29 cellular contexts compared by ENCODE assay signal in the genomic region with DNA sequence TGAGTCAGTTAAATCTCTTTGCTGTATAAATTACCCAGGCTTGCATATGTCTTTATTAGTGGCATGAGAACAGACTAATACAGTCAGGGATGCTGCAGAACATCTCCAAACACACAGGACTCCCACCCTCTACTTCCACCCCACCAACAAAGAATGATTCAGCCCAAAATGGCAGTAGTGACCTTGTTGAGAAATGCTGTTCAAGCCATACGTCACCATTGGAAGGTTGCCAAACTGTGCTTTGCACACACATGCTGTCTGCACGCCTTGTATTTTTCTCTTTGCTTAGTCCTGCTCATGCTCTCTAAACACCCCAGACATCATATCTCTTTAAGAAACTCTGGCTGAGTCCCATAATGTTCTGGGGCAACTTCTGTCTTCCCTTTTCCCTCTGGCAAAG.
DNase-seq lines count a peak whose midpoint lies in the region; ATAC-seq, FAIRE-seq and TF ChIP-seq lines count a peak whose summit lies in the region.
"Had no signal": no experiment of that assay in that cellular context is flagged by ENCODE, and none has a peak within 500 bp of the region (broad histone marks: within the 10 kb centered on the region; RNA-seq: fewer than 3 reads in every experiment).

No MANE protein-coding gene starts in this region.

- H3K27ac Mint-ChIP-seq in activated T-cell treated with anti-CD3 and anti-CD28 coated beads, Interleukin-2, amount 50 U/mL, for 24 hours, result no peak overlapping the region
- H3K27ac Mint-ChIP-seq: activated CD4-positive, alpha-beta T cell treated with anti-CD3 and anti-CD28 coated beads, Interleukin-2, amount 10 ng/mL, durations not matched to agents 7 days and 5 days; activated naive CD8-positive, alpha-beta T cell; activated T-helper 17 cell treated with anti-CD3 and anti-CD28 coated beads, Interleukin-2, amount 50 U/mL, for 72 hours; naive thymus-derived CD4-positive, alpha-beta T cell; stimulated activated naive CD8-positive, alpha-beta T cell treated with anti-CD3 and anti-CD28 coated beads, Interleukin-15, amount 100 ng/mL, for 72 hours had no signal

- WGBS in pancreas, 2 donors, result 40 to 41% methylated on average over 2 of the region's 2 CpGs

- FAIRE-seq in pancreas (lab: Jason Lieb, UNC), result no peak
- FAIRE-seq: GM12892, GM19239 had no signal

- no peak for TF ChIP-seq CTCF in fibroblast of the aortic adventitia (IDR thresholded peaks at IDR 0.05; ENCODE audit: insufficient read depth, low read length)
- TF ChIP-seq CTCF in pancreas (IDR thresholded peaks at IDR 0.05), result no peak

- peak; percentile 51 for DNase-seq in COLO668 (lab: John Stamatoyannopoulos, UW; ENCODE audit: unreplicated experiment)
- peak; percentile 44 for DNase-seq in G401 (ENCODE audit: low spot score)
- DNase-seq in SJCRH30, result peak; percentile 20 to 64
- DNase-seq in fibroblast of the aortic adventitia (ENCODE audit: low read depth), result peak; percentile 16
- DNase-seq in NAMALWA (ENCODE audit: low spot score), result no peak
- DNase-seq in pancreas, result no peak
- no peak for DNase-seq in activated T-cell treated with anti-CD3 and anti-CD28 coated beads, Interleukin-2, amount 50 U/mL, for 24 hours
- DNase-seq: activated CD4-positive, alpha-beta T cell treated with anti-CD3 and anti-CD28 coated beads, Interleukin-2, amount 10 ng/mL, durations not matched to agents 7 days and 5 days; CD4-positive, alpha-beta memory T cell; DND-41; effector memory CD4-positive, alpha-beta T cell; glutamatergic neuron; left colon; naive thymus-derived CD4-positive, alpha-beta T cell; NCI-H2081 treated with DMSO at 0.1 percent for 48 hours; NCI-H82; stimulated activated naive CD8-positive, alpha-beta T cell treated with anti-CD3 and anti-CD28 coated beads, Interleukin-15, amount 100 ng/mL, for 72 hours; T-helper 2 cell; tibial artery; WERI-Rb-1 had no signal

- H3K27me3 Mint-ChIP-seq in activated T-cell treated with anti-CD3 and anti-CD28 coated beads, Interleukin-2, amount 50 U/mL, for 24 hours, result no peaks in the 10 kb centered on the region
- H3K27me3 Mint-ChIP-seq: activated CD4-positive, alpha-beta T cell treated with anti-CD3 and anti-CD28 coated beads, Interleukin-2, amount 10 ng/mL, durations not matched to agents 7 days and 5 days; activated naive CD8-positive, alpha-beta T cell; activated T-helper 17 cell treated with anti-CD3 and anti-CD28 coated beads, Interleukin-2, amount 50 U/mL, for 72 hours; CD4-positive, alpha-beta memory T cell; naive thymus-derived CD4-positive, alpha-beta T cell; stimulated activated naive CD8-positive, alpha-beta T cell treated with anti-CD3 and anti-CD28 coated beads, Interleukin-15, amount 100 ng/mL, for 72 hours had no signal

- no peaks in the 10 kb centered on the region for H3K4me1 Mint-ChIP-seq in activated T-cell treated with anti-CD3 and anti-CD28 coated beads, Interleukin-2, amount 50 U/mL, for 24 hours (ENCODE audit: low read depth)
- H3K4me1 Mint-ChIP-seq: activated CD4-positive, alpha-beta T cell treated with anti-CD3 and anti-CD28 coated beads, Interleukin-2, amount 10 ng/mL, durations not matched to agents 7 days and 5 days; activated T-helper 17 cell treated with anti-CD3 and anti-CD28 coated beads, Interleukin-2, amount 50 U/mL, for 72 hours; CD4-positive, alpha-beta memory T cell; naive thymus-derived CD4-positive, alpha-beta T cell; stimulated activated naive CD8-positive, alpha-beta T cell treated with anti-CD3 and anti-CD28 coated beads, Interleukin-15, amount 100 ng/mL, for 72 hours had no signal

- H3K4me1 ChIP-seq in SJCRH30 (peaks cover 34% of the 10 kb centered on the region), pancreas (no peaks in the 10 kb centered on the region)

- in situ Hi-C loops in G401 (cut with HindIII; ENCODE audit: low sequenced_read_pairs), result no loop called here

- ATAC-seq in pancreas, result no peak
- ATAC-seq: activated T-helper 17 cell treated with anti-CD3 and anti-CD28 coated beads, Interleukin-2, amount 50 U/mL, for 72 hours; esophagus mucosa; HCT116; left colon; naive thymus-derived CD4-positive, alpha-beta T cell; Panc1; stimulated activated naive CD8-positive, alpha-beta T cell treated with anti-CD3 and anti-CD28 coated beads, Interleukin-15, amount 100 ng/mL, for 72 hours had no signal

- H3K36me3 Mint-ChIP-seq in activated T-cell treated with anti-CD3 and anti-CD28 coated beads, Interleukin-2, amount 50 U/mL, for 24 hours (ENCODE audit: low read depth), result no peaks in the 10 kb centered on the region
- H3K36me3 Mint-ChIP-seq: CD4-positive, alpha-beta memory T cell had no signal

- H3K9me3 ChIP-seq in SJCRH30 (replicated peaks) (no peaks in the 10 kb centered on the region), pancreas (no peaks in the 10 kb centered on the region)
- H3K9me3 ChIP-seq: tibial artery had no signal

- no peak overlapping the region for H3K4me3 ChIP-seq in SJCRH30
- no peak overlapping the region for H3K4me3 ChIP-seq in fibroblast of the aortic adventitia (ENCODE audit: low read depth, low read length)
- no peak overlapping the region for H3K4me3 ChIP-seq in pancreas
- H3K4me3 ChIP-seq: SK-N-MC, tibial artery had no signal

- no peaks in the 10 kb centered on the region for H3K36me3 ChIP-seq in SJCRH30
- H3K36me3 ChIP-seq in pancreas, result no peaks in the 10 kb centered on the region
- H3K36me3 ChIP-seq: tibial artery, WERI-Rb-1 had no signal

- H3K27me3 ChIP-seq in SJCRH30, result no peaks in the 10 kb centered on the region
- H3K27me3 ChIP-seq in pancreas, result no peaks in the 10 kb centered on the region
- H3K27me3 ChIP-seq: tibial artery had no signal

- intact Hi-C loops in pancreas (cut with DNase I), result no loop called here

- H3K4me3 Mint-ChIP-seq in activated T-cell treated with anti-CD3 and anti-CD28 coated beads, Interleukin-2, amount 50 U/mL, for 24 hours, result no peak overlapping the region
- H3K4me3 Mint-ChIP-seq: activated CD4-positive, alpha-beta T cell treated with anti-CD3 and anti-CD28 coated beads, Interleukin-2, amount 10 ng/mL, durations not matched to agents 7 days and 5 days; activated naive CD8-positive, alpha-beta T cell; activated T-helper 17 cell treated with anti-CD3 and anti-CD28 coated beads, Interleukin-2, amount 50 U/mL, for 72 hours; naive thymus-derived CD4-positive, alpha-beta T cell; stimulated activated naive CD8-positive, alpha-beta T cell treated with anti-CD3 and anti-CD28 coated beads, Interleukin-15, amount 100 ng/mL, for 72 hours had no signal

- no peaks in the 10 kb centered on the region for H3K9me3 Mint-ChIP-seq in activated T-cell treated with anti-CD3 and anti-CD28 coated beads, Interleukin-2, amount 50 U/mL, for 24 hours
- H3K9me3 Mint-ChIP-seq: activated T-helper 17 cell treated with anti-CD3 and anti-CD28 coated beads, Interleukin-2, amount 50 U/mL, for 72 hours; CD4-positive, alpha-beta memory T cell; naive thymus-derived CD4-positive, alpha-beta T cell; stimulated activated naive CD8-positive, alpha-beta T cell treated with anti-CD3 and anti-CD28 coated beads, Interleukin-15, amount 100 ng/mL, for 72 hours had no signal

- H3K27ac ChIP-seq in SJCRH30 (peak overlapping the region; percentile 14; the same call in 1 of the 2 replicates), pancreas (no peak overlapping the region)
- H3K27ac ChIP-seq: KMS-11, SK-N-MC, tibial artery, WERI-Rb-1 had no signal

Comparison
In these comparisons a context has a peak if more than half of its experiments do, and no peak if none do; other contexts are left out.
1. DNase-seq: peak in COLO668 (single experiment), G401 (single experiment), SJCRH30 (2 of 2) and fibroblast of the aortic adventitia (single experiment); none in NAMALWA (single experiment), pancreas (0 of 6) and activated T-cell treated with anti-CD3 and anti-CD28 coated beads, Interleukin-2, amount 50 U/mL, for 24 hours (single experiment).